8 cellular contexts compared by ENCODE assay signal in the genomic region with DNA sequence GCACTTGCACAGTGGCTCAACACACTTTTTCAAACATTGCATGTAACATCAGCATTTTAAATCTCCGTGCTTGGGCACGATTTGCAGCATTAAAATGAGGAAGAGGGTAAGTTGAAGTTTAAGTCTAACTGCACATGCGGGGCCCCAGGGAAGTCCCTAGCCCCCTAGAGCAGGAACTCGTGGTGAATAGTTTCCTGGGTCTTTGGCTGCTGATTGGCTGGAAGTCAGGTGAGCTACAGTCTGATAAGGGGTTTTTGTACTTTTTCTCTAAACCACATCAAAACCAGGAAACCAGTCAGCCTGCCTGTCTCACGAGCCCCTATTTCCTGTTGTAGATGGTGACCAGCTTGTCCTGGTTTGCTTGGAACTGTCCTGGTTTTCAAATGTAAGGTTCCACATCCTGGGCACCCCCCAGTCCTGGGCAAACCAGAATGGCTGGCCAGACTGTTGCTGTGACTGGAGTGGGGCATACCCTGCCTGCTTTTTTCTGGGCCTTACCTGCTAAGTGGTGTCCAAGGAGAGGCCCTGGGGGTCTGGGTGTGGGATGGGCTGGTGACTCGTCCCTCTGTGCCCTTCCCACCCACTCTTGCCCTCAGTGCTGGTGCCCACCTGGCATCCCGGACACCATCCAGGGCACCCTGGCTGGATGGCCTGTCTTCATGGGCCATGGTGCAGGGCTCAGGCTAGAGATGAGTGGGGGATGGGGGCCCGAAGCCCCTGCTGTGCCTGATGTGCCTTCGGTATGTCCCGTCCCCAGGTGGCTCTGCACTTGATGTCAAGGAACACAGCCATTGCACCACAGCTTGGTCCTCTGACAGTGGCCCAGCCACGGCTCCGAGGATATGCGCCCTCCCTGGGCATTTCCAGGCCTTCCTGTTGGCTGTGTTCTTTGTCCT. TPM values are rescaled to one million over a fixed set of nuclear protein-coding genes. Genes with fewer than 3 reads are reported as not detected.
DNase-seq lines count a peak whose midpoint lies in the region; ATAC-seq and TF ChIP-seq lines count a peak whose summit lies in the region.

No MANE protein-coding gene starts in this region.

- peak; percentile 85 for ATAC-seq in HG03175 (IDR thresholded peaks at IDR 0.05; ENCODE audit: unreplicated experiment)

- DNase-seq in T-helper 9 cell (peak; percentile 73), retina (no peak), SK-N-DZ (ENCODE audit: low spot score) (no peak), cortex of kidney (lab: John Stamatoyannopoulos, UW) (no peak)
- DNase-seq in central memory CD4-positive, alpha-beta T cell, result peak; percentile 96
- DNase-seq in stimulated activated CD4-positive, alpha-beta T cell treated with anti-CD3 and anti-CD28 coated beads, Interleukin-12 subunit alpha, Interleukin-12 subunit beta, amount 100 ng/mL, for 24 hours (ENCODE audit: low read depth in 2 of 2), result peak; percentile 64 to 68

- TF ChIP-seq POLR2A in GM19193 (IDR thresholded peaks at IDR 0.05; ENCODE audit: extremely low read depth, insufficient read depth, insufficient read length), result peak; percentile 21

RNA-seq across cellular contexts. Expression of gene SUN5, which starts 31.8 kb away (rescaled TPM):
- polyA plus RNA-seq in SK-N-DZ (2014; cell fraction: cytosol; rRNA removed), result not detected in 2 replicates
- polyA plus RNA-seq in SK-N-DZ (2014; cell fraction: nucleus; rRNA removed), result not detected in 2 replicates

RNA-seq across cellular contexts. Expression of gene BPIFB2, which starts 35.1 kb away (rescaled TPM):
- polyA plus RNA-seq in SK-N-DZ (2014; cell fraction: cytosol; rRNA removed), result not detected in 2 replicates
- polyA plus RNA-seq in SK-N-DZ (2014; cell fraction: nucleus; rRNA removed), result not detected in 2 replicates

RNA-seq across cellular contexts. Expression of gene BPIFB6, which starts 59.0 kb away (rescaled TPM):
- polyA plus RNA-seq in SK-N-DZ (2014; cell fraction: cytosol; rRNA removed), result not detected in 2 replicates
- not detected in 2 replicates for polyA plus RNA-seq in SK-N-DZ (2014; cell fraction: nucleus; rRNA removed)

Comparison
In these comparisons a context has a peak if more than half of its experiments do, and no peak if none do; other contexts are left out.
1. DNase-seq: peak in T-helper 9 cell (single experiment), central memory CD4-positive, alpha-beta T cell (single experiment) and stimulated activated CD4-positive, alpha-beta T cell treated with anti-CD3 and anti-CD28 coated beads, Interleukin-12 subunit alpha, Interleukin-12 subunit beta, amount 100 ng/mL, for 24 hours (2 of 2); none in retina (single experiment), SK-N-DZ (single experiment) and cortex of kidney (single experiment).